In genomic region chr22:45359627-45360026, GRCh38 we compare ENCODE assay signal across 36 cellular contexts. TPM values are rescaled to one million over a fixed set of nuclear protein-coding genes. Genes with fewer than 3 reads are reported as not detected.
"Had no signal": no experiment of that assay in that cellular context is flagged by ENCODE, and none has a peak within 500 bp of the region (broad histone marks: within the 10 kb centered on the region; RNA-seq: fewer than 3 reads in every experiment).

No MANE protein-coding gene starts in this region.

- H3K4me1 ChIP-seq: adrenal gland, ascending aorta, body of pancreas, breast epithelium had no signal

- DNase-seq: activated effector memory CD4-positive, alpha-beta T cell treated with anti-CD3 and anti-CD28 coated beads, Interleukin-2, amount 50 U/mL, for 16 hours; activated effector memory CD4-positive, alpha-beta T cell treated with Interleukin-2 at 50 U/mL for 16 hours; activated gamma-delta T cell; activated gamma-delta T cell treated with Interleukin-2 at 50 U/mL for 16 hours; activated naive CD4-positive, alpha-beta T cell; activated naive CD4-positive, alpha-beta T cell treated with anti-CD3 and anti-CD28 coated beads for 36 hours; activated naive CD4-positive, alpha-beta T cell treated with anti-CD3 and anti-CD28 coated beads, Interleukin-2, amount 10 ng/mL, durations not matched to agents 7 days and 5 days; activated naive CD4-positive, alpha-beta T cell treated with anti-CD3 and anti-CD28 coated beads, Interleukin-2, amount 50 U/mL, for 16 hours; activated naive CD4-positive, alpha-beta T cell treated with Interleukin-2 at 50 U/mL for 16 hours; activated naive CD8-positive, alpha-beta T cell treated with anti-CD3 and anti-CD28 coated beads for 36 hours; activated naive CD8-positive, alpha-beta T cell treated with anti-CD3 and anti-CD28 coated beads, Interleukin-2, amount 10 ng/mL, durations not matched to agents 7 days and 5 days; activated naive CD8-positive, alpha-beta T cell treated with anti-CD3 and anti-CD28 coated beads, Interleukin-2, amount 50 U/mL, for 24 hours; activated T-cell treated with anti-CD3 and anti-CD28 coated beads, Interleukin-2, amount 50 U/mL, for 1 hour; activated T-cell treated with anti-CD3 and anti-CD28 coated beads, Interleukin-2, amount 50 U/mL, for 24 hours; activated T-cell treated with anti-CD3 and anti-CD28 coated beads, Interleukin-2, amount 50 U/mL, for 4 hours; activated T-cell treated with anti-CD3 and anti-CD28 coated beads, Interleukin-2, amount 50 U/mL, for 48 hours; activated T-cell treated with anti-CD3 and anti-CD28 coated beads, Interleukin-2, amount 50 U/mL, for 72 hours; adrenal gland; amniotic stem cell; amygdala; aorta; body of pancreas; brain microvascular endothelial cell; caudate nucleus; central memory CD4-positive, alpha-beta T cell; cerebellar nuclear complex had no signal

- H3K9me3 ChIP-seq: adrenal gland, ascending aorta, body of pancreas, breast epithelium had no signal

- H3K4me3 ChIP-seq: adrenal gland, ascending aorta, body of pancreas, breast epithelium, cardiac muscle cell had no signal

- H3K27ac ChIP-seq: adrenal gland, ascending aorta, body of pancreas, brain microvascular endothelial cell, breast epithelium, cardiac muscle cell had no signal

- H3K27me3 ChIP-seq: ascending aorta, body of pancreas, breast epithelium, cardiac muscle cell had no signal

- FAIRE-seq: astrocyte, bronchial epithelial cell had no signal

- ATAC-seq: activated naive CD4-positive, alpha-beta T cell treated with anti-CD3 and anti-CD28 coated beads, Interleukin-2, amount 50 U/mL, for 72 hours; activated naive CD8-positive, alpha-beta T cell treated with anti-CD3 and anti-CD28 coated beads, Interleukin-2, amount 50 U/mL, for 24 hours; activated T-cell treated with anti-CD3 and anti-CD28 coated beads, Interleukin-2, amount 50 U/mL, for 4 hours; activated T-cell treated with anti-CD3 and anti-CD28 coated beads, Interleukin-2, amount 50 U/mL, for 72 hours; activated T-helper 17 cell treated with anti-CD3 and anti-CD28 coated beads, Interleukin-2, amount 50 U/mL, for 72 hours; body of pancreas had no signal

- H3K36me3 ChIP-seq: adrenal gland, ascending aorta, brain microvascular endothelial cell, breast epithelium, cardiac muscle cell had no signal

RNA-seq across cellular contexts. Expression of gene SMC1B, which starts 53.8 kb away (rescaled TPM):
- total RNA-seq: adrenal gland, aorta, ascending aorta, astrocyte, body of pancreas, breast epithelium, bronchial epithelial cell, cardiac septum, cerebellum, chondrocyte had no signal
- polyA plus RNA-seq: adrenal gland, aorta, cardiac muscle cell had no signal

RNA-seq across cellular contexts. Expression of gene RIBC2, which starts 53.9 kb away (rescaled TPM):
- total RNA-seq: ascending aorta, astrocyte, body of pancreas, cardiac septum, chondrocyte had no signal
